Comparison of ENCODE assay signal across 9 cellular contexts in the genomic region with DNA sequence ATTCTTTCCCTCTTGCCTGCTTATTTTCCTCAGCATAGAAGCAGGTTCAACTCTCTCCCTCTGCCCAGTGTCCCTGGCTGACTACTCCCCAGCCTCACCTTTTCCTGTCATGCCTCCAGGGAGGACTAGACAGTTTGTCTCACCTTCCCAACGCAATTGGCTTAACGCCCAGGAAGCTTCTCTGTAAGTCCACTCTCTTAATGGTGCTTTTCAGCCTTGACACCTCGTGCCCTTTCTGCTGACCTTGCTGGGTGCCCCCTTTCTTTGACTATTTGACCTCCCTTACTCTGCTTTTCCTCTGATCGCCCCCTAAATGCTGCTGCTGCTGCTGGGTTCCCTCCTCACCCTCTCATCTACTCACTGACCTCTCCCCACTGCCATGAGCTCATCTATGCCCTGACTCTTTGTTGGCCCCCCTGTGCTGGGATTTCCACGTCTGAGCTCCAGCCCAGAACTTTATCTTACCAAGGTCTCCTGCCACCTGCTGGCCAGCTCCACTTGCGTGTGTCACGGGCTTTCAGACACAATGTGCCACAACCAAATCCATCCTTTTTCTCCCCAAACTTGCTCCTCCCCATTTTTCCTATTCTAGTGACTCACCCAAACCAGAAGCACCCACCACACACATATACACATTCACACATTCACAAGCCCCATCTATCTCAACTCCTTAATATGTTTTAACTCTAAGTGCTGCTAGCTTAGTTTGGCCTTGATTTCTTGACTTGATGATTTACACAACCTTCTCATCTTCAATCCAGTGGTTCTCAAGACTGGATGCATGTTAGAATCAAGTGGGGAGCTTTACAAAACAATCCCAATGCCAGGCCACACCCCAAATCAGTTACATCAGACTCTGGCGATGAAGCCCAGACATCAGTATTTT. TPM values are rescaled to one million over a fixed set of nuclear protein-coding genes. Genes with fewer than 3 reads are reported as not detected.
A peak's percentile ranks its signal among the peaks of the same experiment; 100 is the strongest.
DNase-seq lines count a peak whose midpoint lies in the region; ATAC-seq, FAIRE-seq and TF ChIP-seq lines count a peak whose summit lies in the region.
"Had no signal": no experiment of that assay in that cellular context is flagged by ENCODE, and none has a peak within 500 bp of the region (broad histone marks: within the 10 kb centered on the region; RNA-seq: fewer than 3 reads in every experiment).

No MANE protein-coding gene starts in this region.

- intact Hi-C loops in PC-9 (cut with micrococcal nuclease; ENCODE audit: unreplicated experiment) (loop anchor here (2.0 kb wide), 1 partner anchor 499 kb away; no protein-coding TSS in a partner anchor), Right ventricle myocardium superior (cut with DNase I) (no loop called here)

- H3K9me3 ChIP-seq in PC-9 (ENCODE audit: insufficient read depth, low read depth) (no peaks in the 10 kb centered on the region), small intestine (ENCODE audit: control insufficient read depth, low read depth) (no peaks in the 10 kb centered on the region)

- no peak for FAIRE-seq in small intestine (lab: Jason Lieb, UNC)

- H4K20me1 ChIP-seq in PC-9 (ENCODE audit: insufficient read depth), result no peaks in the 10 kb centered on the region

- 32 to 37% (median 32%) methylated on average over 8 of the region's 8 CpGs for WGBS in small intestine, 3 donors

- H3K36me3 ChIP-seq in PC-9 (ENCODE audit: low read depth), result no peaks in the 10 kb centered on the region
- no peaks in the 10 kb centered on the region for H3K36me3 ChIP-seq in small intestine (ENCODE audit: control insufficient read depth in 2 of 2, insufficient read depth in 2 of 2, low read length in 2 of 2)

- H3K27me3 ChIP-seq in PC-9 (ENCODE audit: insufficient read depth, low read depth) (no peaks in the 10 kb centered on the region), small intestine (ENCODE audit: control insufficient read depth in 2 of 2, insufficient read depth in 2 of 2, low read length in 2 of 2) (no peaks in the 10 kb centered on the region)

- H3F3A ChIP-seq in PC-9 (ENCODE audit: insufficient read depth, low read depth), result no peaks in the 10 kb centered on the region

- POLR2A ChIA-PET in PC-9 (lab: Charles Lee; ENCODE audit: unreplicated experiment), result interaction anchor here (0.6 kb wide), 3 partner anchors 21 to 658 kb away, joined by 3 to 4 read pairs (median 4); no protein-coding TSS in a partner anchor

- no peaks in the 10 kb centered on the region for H3K79me2 ChIP-seq in PC-9 (ENCODE audit: low read depth)

- H3K27ac ChIP-seq in PC-9, result no peak overlapping the region
- H3K27ac ChIP-seq in small intestine (ENCODE audit: low read depth in 1 of 2, low read length in 1 of 2), result no peak overlapping the region

- peak; percentile 81 for TF ChIP-seq CTCF in AG09309 (IDR thresholded peaks at IDR 0.05; ENCODE audit: control insufficient read depth, insufficient read depth, low read depth, low read length, missing control alignments)
- TF ChIP-seq CTCF in GM20000 (IDR thresholded peaks at IDR 0.05; ENCODE audit: extremely low read depth, missing control alignments), result peak; percentile 49
- TF ChIP-seq CTCF in PC-9 (conservative IDR thresholded peaks at IDR 0.05), result peak; percentile 54

- CTCF ChIA-PET in PC-9 (lab: Charles Lee), result interaction anchor here (0.5 to 0.8 kb wide), 7 partner anchors 16 to 1758 kb away, joined by 3 to 10 read pairs (median 5); no protein-coding TSS in a partner anchor

- ATAC-seq in Right ventricle myocardium superior (ENCODE audit: poor library complexity) (peak; percentile 79), HG02981 (IDR thresholded peaks at IDR 0.05; ENCODE audit: unreplicated experiment) (no peak), GM21528 (IDR thresholded peaks at IDR 0.05; ENCODE audit: low FRiP score, unreplicated experiment) (no peak)

- no TSS peak for BruUV-seq in PC-9 (replicated peaks; lab: Mats Ljungman, UMichigan)

- no peak overlapping the region for H3K4me3 ChIP-seq in AG09309 (ENCODE audit: control insufficient read depth, low read depth, low read length)
- H3K4me3 ChIP-seq in PC-9, result no peak overlapping the region
- no peak overlapping the region for H3K4me3 ChIP-seq in small intestine (ENCODE audit: low read depth in 1 of 2, low read length in 2 of 2)

- no peak overlapping the region for H2AFZ ChIP-seq in PC-9

- H3K4me1 ChIP-seq in PC-9 (replicated peaks; ENCODE audit: insufficient read depth), result no peaks in the 10 kb centered on the region
- H3K4me1 ChIP-seq in small intestine (ENCODE audit: control insufficient read depth in 2 of 2, insufficient read depth in 1 of 2, low read depth in 1 of 2, low read length in 1 of 2), result no peaks in the 10 kb centered on the region

- DNase-seq in AG09309 (ENCODE audit: low read depth) (peak; percentile 37), GM20000 (ENCODE audit: low spot score) (peak; percentile 70), PC-9 (no peak), Right ventricle myocardium superior (peak; percentile 71), small intestine (peak; percentile 28)
- peak; percentile 10 for DNase-seq in activated gamma-delta T cell treated with anti-CD3 and anti-CD28 coated beads, Interleukin-2, amount 50 U/mL, for 16 hours (ENCODE audit: low read depth)

- no peak overlapping the region for H3K4me2 ChIP-seq in PC-9

- H3K9me2 ChIP-seq in PC-9 (ENCODE audit: insufficient read depth), result no peaks in the 10 kb centered on the region

RNA-seq across cellular contexts. Expression of gene EPB42, which starts 16.6 kb away (rescaled TPM):
- total RNA-seq in PC-9 (2021), result not detected in 2 replicates
- total RNA-seq in Right ventricle myocardium superior, result 0.24 TPM
- not detected for polyA plus RNA-seq in small intestine
- total RNA-seq: glomerular endothelial cell had no signal

RNA-seq across cellular contexts. Expression of gene CCNDBP1, which starts 19.1 kb away (rescaled TPM):
- total RNA-seq in PC-9 (2021) (44.0 and 50.2 TPM in 2 replicates), Right ventricle myocardium superior (47.7 TPM)
- polyA plus RNA-seq in small intestine, result 10 to 100 TPM; 43.3 to 98.0 (median 81.9) TPM

Comparison
In these comparisons a context has a peak if more than half of its experiments do, and no peak if none do; other contexts are left out.
1. DNase-seq: peak in AG09309 (single experiment), GM20000 (single experiment), activated gamma-delta T cell treated with anti-CD3 and anti-CD28 coated beads, Interleukin-2, amount 50 U/mL, for 16 hours (single experiment), Right ventricle myocardium superior (single experiment) and small intestine (single experiment); none in PC-9 (0 of 2).
2. Peak in every context shown above with its lines, with median percentiles within 50 percentile points of each other: CTCF ChIP-seq.